21 cellular contexts compared by ENCODE assay signal in the genomic region with DNA sequence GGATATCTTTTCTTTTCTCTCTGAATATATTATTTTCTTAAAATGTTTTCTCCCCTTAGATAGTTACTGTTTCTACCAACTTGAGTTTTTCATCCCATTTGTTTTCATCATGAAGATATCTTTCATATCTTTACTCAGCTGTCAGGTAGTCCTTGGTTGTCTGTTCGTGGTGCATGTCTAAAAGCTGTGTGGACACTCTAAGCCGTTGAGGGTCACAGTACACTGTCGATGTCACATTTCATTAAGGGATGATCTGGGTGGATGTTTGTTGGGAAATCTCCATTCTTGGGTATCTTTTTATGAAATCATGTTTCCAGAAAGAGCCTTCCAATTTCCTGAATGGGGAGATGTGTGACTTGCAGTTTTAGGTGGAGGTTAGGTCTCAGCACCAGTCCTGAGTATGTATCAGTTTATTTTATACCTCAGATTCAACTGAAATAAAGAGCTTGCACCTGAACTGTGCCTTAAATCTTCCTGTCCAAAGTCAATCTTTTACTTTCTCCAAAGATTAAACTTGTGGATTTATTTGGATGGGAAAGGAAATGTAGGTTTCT.
"Had no signal": no experiment of that assay in that cellular context is flagged by ENCODE, and none has a peak within 500 bp of the region (broad histone marks: within the 10 kb centered on the region; RNA-seq: fewer than 3 reads in every experiment).

No MANE protein-coding gene starts in this region.

- H3K27me3 ChIP-seq: foreskin keratinocyte, pancreas had no signal

- ATAC-seq: activated CD4-positive, alpha-beta T cell treated with anti-CD3 and anti-CD28 coated beads for 36 hours; foreskin keratinocyte; lower lobe of right lung; pancreas; stimulated activated effector memory CD8-positive, alpha-beta T cell treated with anti-CD3 and anti-CD28 coated beads, Interleukin-12 subunit alpha, Interleukin-12 subunit beta, amount 100 ng/mL, for 72 hours had no signal

- H3K4me1 ChIP-seq: foreskin keratinocyte had no signal

- H3K36me3 ChIP-seq: pancreas, thoracic aorta had no signal

- H3K27ac ChIP-seq: foreskin keratinocyte, lower lobe of right lung, pancreas, thoracic aorta, VCaP had no signal

- H3K4me3 Mint-ChIP-seq: activated CD4-positive, alpha-beta T cell treated with anti-CD3 and anti-CD28 coated beads for 36 hours; activated naive CD8-positive, alpha-beta T cell treated with anti-CD3 and anti-CD28 coated beads for 36 hours; brain; dendritic cell treated with granulocyte-macrophage colony-stimulating factor and Interleukin-4, amounts not matched to agents 40 ng/mL and 50 ng/mL, for 4 days; mesothelial cell of epicardium; neural crest cell; stimulated activated effector memory CD8-positive, alpha-beta T cell treated with anti-CD3 and anti-CD28 coated beads, Interleukin-12 subunit alpha, Interleukin-12 subunit beta, amount 100 ng/mL, for 72 hours had no signal

- DNase-seq: activated CD4-positive, alpha-beta T cell treated with anti-CD3 and anti-CD28 coated beads for 36 hours; activated CD8-positive, alpha-beta memory T cell treated with anti-CD3 and anti-CD28 coated beads for 24 hours; activated naive CD8-positive, alpha-beta T cell treated with anti-CD3 and anti-CD28 coated beads for 36 hours; amygdala; central memory CD4-positive, alpha-beta T cell; effector memory CD4-positive, alpha-beta T cell; foreskin keratinocyte; head of caudate nucleus; left colon; lower lobe of right lung; pancreas; stimulated activated CD4-positive, alpha-beta T cell treated with anti-CD3 and anti-CD28 coated beads, Interleukin-12 subunit alpha, Interleukin-12 subunit beta, amount 100 ng/mL, for 4 hours; stimulated activated CD4-positive, alpha-beta T cell treated with anti-CD3 and anti-CD28 coated beads, Interleukin-2, amount 100 ng/mL, for 24 hours; T-helper 1 cell had no signal

- H3K9me3 ChIP-seq: pancreas had no signal

- H3K4me3 ChIP-seq: lower lobe of right lung, pancreas, thoracic aorta had no signal

- H3K27me3 Mint-ChIP-seq: activated CD4-positive, alpha-beta T cell treated with anti-CD3 and anti-CD28 coated beads for 36 hours; activated naive CD8-positive, alpha-beta T cell treated with anti-CD3 and anti-CD28 coated beads for 36 hours; brain; dendritic cell treated with granulocyte-macrophage colony-stimulating factor and Interleukin-4, amounts not matched to agents 40 ng/mL and 50 ng/mL, for 4 days had no signal

- H3K27ac Mint-ChIP-seq: activated CD4-positive, alpha-beta T cell treated with anti-CD3 and anti-CD28 coated beads for 36 hours; activated naive CD8-positive, alpha-beta T cell treated with anti-CD3 and anti-CD28 coated beads for 36 hours; brain; dendritic cell treated with granulocyte-macrophage colony-stimulating factor and Interleukin-4, amounts not matched to agents 40 ng/mL and 50 ng/mL, for 4 days; mesothelial cell of epicardium; stimulated activated effector memory CD8-positive, alpha-beta T cell treated with anti-CD3 and anti-CD28 coated beads, Interleukin-12 subunit alpha, Interleukin-12 subunit beta, amount 100 ng/mL, for 72 hours had no signal
